1 cellular context compared by ENCODE assay signal in genomic region chr11:76800466-76801200, GRCh38.
TF ChIP-seq lines count a peak whose summit lies in the region.

No MANE protein-coding gene starts in this region.

TF ChIP-seq in HCT116, 20 proteins besides CTCF, POLR2A, EP300 and RAD21 (continued from another document):
- TF ChIP-seq MAX (IDR thresholded peaks at IDR 0.05) (no peak), ZBTB33 (IDR thresholded peaks at IDR 0.05; ENCODE audit: extremely low read depth, insufficient replicate concordance, low read length) (no peak)
TF ChIP-seq in HCT116: peak in this region for 0.
